ENCODE assay signal across 8 cellular contexts in the genomic region with DNA sequence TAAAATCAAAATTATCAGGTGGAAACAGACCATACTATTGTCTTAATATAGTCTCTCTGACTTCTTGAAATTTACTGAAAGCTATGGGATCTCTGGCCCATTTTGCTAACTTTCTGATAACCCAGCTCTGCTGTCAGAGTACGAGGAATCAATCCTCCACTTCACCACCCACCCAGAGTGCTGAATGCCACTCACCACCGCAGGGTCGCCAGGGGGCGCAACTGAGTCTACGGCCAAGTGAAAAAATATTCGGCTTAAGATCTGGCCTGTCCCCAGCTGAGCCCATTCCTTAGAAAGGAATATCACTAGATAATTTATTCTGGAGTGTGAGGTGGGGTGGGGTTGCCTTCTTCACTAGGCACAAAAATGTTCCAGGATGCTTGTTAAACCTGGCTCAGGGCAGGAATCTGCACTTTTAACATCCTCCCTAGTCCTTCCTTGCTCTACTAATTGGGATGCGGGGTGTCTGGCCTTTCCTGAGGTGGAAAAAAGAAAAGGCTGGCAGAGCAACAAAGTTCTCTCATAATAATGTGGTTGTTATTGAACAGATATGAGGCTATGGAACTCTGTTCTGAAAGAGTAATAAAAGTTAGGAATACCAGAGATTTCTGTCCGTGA.
DNase-seq lines count a peak whose midpoint lies in the region; ATAC-seq and TF ChIP-seq lines count a peak whose summit lies in the region.

No MANE protein-coding gene starts in this region.

- intact Hi-C loops in CD4-positive, alpha-beta T cell (cut with DNase I, micrococcal nuclease) = no loop called here

- no peaks in the 10 kb centered on the region for H3K27me3 Mint-ChIP-seq in CD8-positive, alpha-beta memory T cell
- H3K27me3 Mint-ChIP-seq in CD4-positive, alpha-beta T cell = no peaks in the 10 kb centered on the region

- H3K9me3 Mint-ChIP-seq in CD8-positive, alpha-beta memory T cell = peaks cover 0 to 8% (median 0%) of the 10 kb centered on the region in 5 donors
- peaks cover 2% of the 10 kb centered on the region for H3K9me3 Mint-ChIP-seq in CD4-positive, alpha-beta T cell

- H3K27me3 ChIP-seq in CD8-positive, alpha-beta memory T cell (ENCODE audit: insufficient read depth, low read length, poor library complexity, severe bottlenecking) = no peaks in the 10 kb centered on the region
- no peaks in the 10 kb centered on the region for H3K27me3 ChIP-seq in CD4-positive, alpha-beta T cell (ENCODE audit: control insufficient read depth, insufficient read depth, low read length)

- H3K9me3 ChIP-seq in CD8-positive, alpha-beta memory T cell (ENCODE audit: low read length) = no peaks in the 10 kb centered on the region
- H3K9me3 ChIP-seq in CD4-positive, alpha-beta T cell (ENCODE audit: control insufficient read depth, low read length) = no peaks in the 10 kb centered on the region

- no peaks in the 10 kb centered on the region for H3K4me1 ChIP-seq in CD8-positive, alpha-beta memory T cell (ENCODE audit: insufficient read depth, low read length)

- no peak overlapping the region for H3K27ac ChIP-seq in CD8-positive, alpha-beta memory T cell (ENCODE audit: low read depth, low read length)
- H3K27ac ChIP-seq in CD4-positive, alpha-beta T cell (ENCODE audit: low read depth, low read length) = no peak overlapping the region

- no peak for TF ChIP-seq CTCF in CD4-positive, alpha-beta T cell (IDR thresholded peaks at IDR 0.05)

- ATAC-seq in HG02798 (IDR thresholded peaks at IDR 0.05; ENCODE audit: poor library complexity, unreplicated experiment) = peak; percentile 79
- no peak for ATAC-seq in CD4-positive, alpha-beta T cell (ENCODE audit: poor library complexity)

- no peak overlapping the region for H3K27ac Mint-ChIP-seq in CD8-positive, alpha-beta memory T cell
- H3K27ac Mint-ChIP-seq in CD4-positive, alpha-beta T cell = no peak overlapping the region

- H3K36me3 Mint-ChIP-seq in CD8-positive, alpha-beta memory T cell = no peaks in the 10 kb centered on the region
- no peaks in the 10 kb centered on the region for H3K36me3 Mint-ChIP-seq in CD4-positive, alpha-beta T cell (ENCODE audit: low read depth)

- H3K4me3 ChIP-seq in CD8-positive, alpha-beta memory T cell (ENCODE audit: low read length) = no peak overlapping the region

- H3K4me3 Mint-ChIP-seq in CD8-positive, alpha-beta memory T cell = no peak overlapping the region
- no peak overlapping the region for H3K4me3 Mint-ChIP-seq in CD4-positive, alpha-beta T cell

- H3K4me1 Mint-ChIP-seq in CD8-positive, alpha-beta memory T cell = no peaks in the 10 kb centered on the region
- no peaks in the 10 kb centered on the region for H3K4me1 Mint-ChIP-seq in CD4-positive, alpha-beta T cell (ENCODE audit: low read depth)

- no peaks in the 10 kb centered on the region for H3K36me3 ChIP-seq in CD8-positive, alpha-beta memory T cell (ENCODE audit: insufficient read depth, low read length)

- peak in 2 of 3 donors; percentile 4 to 7 for DNase-seq in stimulated activated CD4-positive, alpha-beta T cell treated with anti-CD3 and anti-CD28 coated beads, Interleukin-12 subunit alpha, Interleukin-12 subunit beta, amount 100 ng/mL, for 48 hours (ENCODE audit: low read depth in 2 of 3, low spot score in 1 of 3)
- no peak for DNase-seq in stimulated activated CD4-positive, alpha-beta T cell treated with anti-CD3 and anti-CD28 coated beads, Interleukin-4, amount 100 ng/mL, for 24 hours
- peak; percentile 59 for DNase-seq in RPMI8226
- peak; percentile 4 for DNase-seq in fibroblast of the conjunctiva (ENCODE audit: low read depth)
- peak; percentile 6 for DNase-seq in smooth muscle cell of the brain vasculature (ENCODE audit: low read depth, low spot score)
- DNase-seq in CD8-positive, alpha-beta memory T cell = no peak
- DNase-seq in CD4-positive, alpha-beta T cell = no peak

- POLR2A ChIA-PET in CD8-positive, alpha-beta memory T cell (lab: Charles Lee) = interaction anchor here (0.5 kb wide), 1 partner anchor 660 kb away, joined by 3 read pairs; no protein-coding TSS in a partner anchor
- POLR2A ChIA-PET in CD4-positive, alpha-beta T cell (lab: Charles Lee) = no interaction called here

- CTCF ChIA-PET in CD8-positive, alpha-beta memory T cell (lab: Charles Lee) = no interaction called here
- CTCF ChIA-PET in CD4-positive, alpha-beta T cell (lab: Charles Lee) = no interaction called here

Comparison
In these comparisons a context has a peak if more than half of its experiments do, and no peak if none do; other contexts are left out.
1. DNase-seq: peak in stimulated activated CD4-positive, alpha-beta T cell treated with anti-CD3 and anti-CD28 coated beads, Interleukin-12 subunit alpha, Interleukin-12 subunit beta, amount 100 ng/mL, for 48 hours (2 of 3), RPMI8226 (single experiment), fibroblast of the conjunctiva (single experiment) and smooth muscle cell of the brain vasculature (single experiment); none in stimulated activated CD4-positive, alpha-beta T cell treated with anti-CD3 and anti-CD28 coated beads, Interleukin-4, amount 100 ng/mL, for 24 hours (single experiment), CD8-positive, alpha-beta memory T cell (0 of 5) and CD4-positive, alpha-beta T cell (0 of 10).